Comparison of ENCODE assay signal across 7 cellular contexts in genomic region chr22:25475554-25476022, GRCh38.
DNase-seq lines count a peak whose midpoint lies in the region; ATAC-seq and TF ChIP-seq lines count a peak whose summit lies in the region.

No MANE protein-coding gene starts in this region.

- peaks cover 12% of the 10 kb centered on the region for H3K36me3 Mint-ChIP-seq in Calu3 (ENCODE audit: insufficient read depth, unreplicated experiment)

- H3K27ac Mint-ChIP-seq in Calu3 (ENCODE audit: unreplicated experiment) = no peak overlapping the region

- H3K4me1 ChIP-seq in HAP-1 = no peaks in the 10 kb centered on the region

- no peak for ATAC-seq in HG03520 (IDR thresholded peaks at IDR 0.05; ENCODE audit: unreplicated experiment)

- H3K4me3 Mint-ChIP-seq in Calu3 (ENCODE audit: low read depth, unreplicated experiment) = no peak overlapping the region

- TF ChIP-seq CTCF in fibroblast of pulmonary artery (IDR thresholded peaks at IDR 0.05; ENCODE audit: low read length, missing control alignments) = no peak
- no peak for TF ChIP-seq CTCF in Calu3 (IDR thresholded peaks at IDR 0.05; ENCODE audit: unreplicated experiment)

- H3K4me3 ChIP-seq in HAP-1 = no peak overlapping the region
- no peak overlapping the region for H3K4me3 ChIP-seq in fibroblast of pulmonary artery (replicated peaks; ENCODE audit: low read depth, low read length)

- intact Hi-C loops in Calu3 (cut with micrococcal nuclease; ENCODE audit: unreplicated experiment) = no loop called here

- in situ Hi-C loops in HAP-1 (cut with MboI; ENCODE audit: low sequenced_read_pairs) = no loop called here

- CTCF ChIA-PET in Calu3 (lab: Charles Lee) = no interaction called here

- DNase-seq in HAP-1 (ENCODE audit: low spot score in 2 of 2) (peak; percentile 55 to 72), NCI-H446 (lab: John Stamatoyannopoulos, UW) (peak; percentile 69 to 80), fibroblast of pulmonary artery (ENCODE audit: low read depth) (peak; percentile 52), retina (peak; percentile 57), NCI-H524 (lab: John Stamatoyannopoulos, UW) (no peak), Calu3 (no peak)

- no peaks in the 10 kb centered on the region for H3K27me3 ChIP-seq in HAP-1 (ENCODE audit: low read depth)

- H3K27me3 Mint-ChIP-seq in Calu3 (ENCODE audit: unreplicated experiment) = no peaks in the 10 kb centered on the region

- H3K9me3 ChIP-seq in HAP-1 = no peaks in the 10 kb centered on the region

- no peaks in the 10 kb centered on the region for H3K4me1 Mint-ChIP-seq in Calu3 (ENCODE audit: low read depth, unreplicated experiment)

- BruUV-seq in Calu3 (replicated peaks; lab: Mats Ljungman, UMichigan) = no TSS peak

- H3K9me3 Mint-ChIP-seq in Calu3 (ENCODE audit: low read depth, unreplicated experiment) = no peaks in the 10 kb centered on the region

- H3K36me3 ChIP-seq in HAP-1 (replicated peaks) = no peaks in the 10 kb centered on the region

Comparison
In these comparisons a context has a peak if more than half of its experiments do, and no peak if none do; other contexts are left out.
1. DNase-seq: peak in HAP-1 (2 of 2), NCI-H446 (2 of 2), fibroblast of pulmonary artery (single experiment) and retina (single experiment); none in NCI-H524 (0 of 2) and Calu3 (single experiment).